17 cellular contexts compared by ENCODE assay signal in the genomic region with DNA sequence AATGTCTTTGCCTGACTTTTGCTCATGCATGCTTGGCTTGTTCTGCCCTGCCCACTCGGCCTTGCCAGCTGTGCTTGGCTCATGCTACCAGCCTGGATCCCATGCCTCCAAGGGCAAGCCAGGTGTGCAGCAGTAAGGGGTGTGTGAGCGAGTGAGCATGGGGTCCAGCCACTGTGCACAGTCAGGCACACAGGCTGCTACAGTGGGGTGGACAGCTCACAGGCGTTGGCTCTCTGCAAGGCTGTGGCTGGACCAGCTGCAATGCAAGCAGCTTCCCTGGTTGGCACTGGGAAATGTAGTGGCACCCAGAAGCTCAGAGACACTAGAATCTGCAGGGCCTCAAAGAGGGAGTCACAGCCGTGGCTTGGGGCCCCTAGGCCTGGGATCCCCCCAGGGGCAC.
DNase-seq lines count a peak whose midpoint lies in the region; ATAC-seq, FAIRE-seq and TF ChIP-seq lines count a peak whose summit lies in the region.
"Had no signal": no experiment of that assay in that cellular context is flagged by ENCODE, and none has a peak within 500 bp of the region (broad histone marks: within the 10 kb centered on the region; RNA-seq: fewer than 3 reads in every experiment).

No MANE protein-coding gene starts in this region.

- WGBS in trophoblast cell (ENCODE audit: extremely low coverage, insufficient coverage, insufficient read length), result no CpG with 5 or more reads among the region's 4 CpGs
- WGBS in GM23248 (ENCODE audit: low coverage in 1 of 2, low lambda C conversion rate in 2 of 2, missing lambda C conversion rate in 2 of 2), 2 experiments, result 4 to 21% methylated on average over 3 to 4 of the region's 4 CpGs

- no peak overlapping the region for H2BK5ac ChIP-seq in trophoblast cell (ENCODE audit: low read depth, low read length, poor library complexity)

- no peaks in the 10 kb centered on the region for H4K20me1 ChIP-seq in GM23248 (ENCODE audit: insufficient read depth)

- H3K9ac ChIP-seq in kidney (ENCODE audit: low read length in 2 of 2) (no peak overlapping the region), trophoblast cell (ENCODE audit: low read length) (no peak overlapping the region), GM23248 (no peak overlapping the region)

- no peak overlapping the region for H3K14ac ChIP-seq in trophoblast cell (ENCODE audit: low read length)

- H3K4me3 ChIP-seq in kidney (ENCODE audit: low read length in 2 of 2) (no peak overlapping the region), trophoblast cell (ENCODE audit: low read depth, low read length) (peak overlapping the region; percentile 56), upper lobe of right lung (no peak overlapping the region), GM23248 (no peak overlapping the region)

- TF ChIP-seq CTCF in kidney (IDR thresholded peaks at IDR 0.05; ENCODE audit: borderline replicate concordance, extremely low read depth, insufficient read depth), result no peak
- TF ChIP-seq CTCF in upper lobe of right lung (IDR thresholded peaks at IDR 0.05), result no peak

- in situ Hi-C loops in GM23248 (cut with MboI), result no loop called here

- H3K79me2 ChIP-seq in trophoblast cell (ENCODE audit: control insufficient read depth, insufficient read depth, low read length, poor library complexity) (no peaks in the 10 kb centered on the region), GM23248 (ENCODE audit: insufficient read depth) (no peaks in the 10 kb centered on the region)

- H4K91ac ChIP-seq in trophoblast cell (ENCODE audit: low read depth, low read length), result no peak overlapping the region

- H3K4me1 ChIP-seq in kidney (ENCODE audit: control insufficient read depth in 1 of 2, insufficient read depth in 1 of 2, low read depth in 1 of 2, low read length in 2 of 2) (no peaks in the 10 kb centered on the region), trophoblast cell (ENCODE audit: control insufficient read depth in 1 of 2, insufficient read depth in 2 of 2, low read length in 2 of 2) (no peaks in the 10 kb centered on the region), upper lobe of right lung (no peaks in the 10 kb centered on the region), GM23248 (ENCODE audit: insufficient read depth) (no peaks in the 10 kb centered on the region)
- H3K4me1 ChIP-seq: Caco-2 had no signal

- H3K4ac ChIP-seq in trophoblast cell (ENCODE audit: low read depth, low read length), result no peak overlapping the region

- no peaks in the 10 kb centered on the region for H3K79me1 ChIP-seq in trophoblast cell (ENCODE audit: low read length)

- no peak overlapping the region for H2AFZ ChIP-seq in trophoblast cell (ENCODE audit: insufficient read depth, low read length, poor library complexity)
- no peak overlapping the region for H2AFZ ChIP-seq in GM23248

- no peak overlapping the region for H2BK12ac ChIP-seq in trophoblast cell (ENCODE audit: low read length)

- H3K27ac ChIP-seq in kidney (ENCODE audit: low read depth in 2 of 2, low read length in 2 of 2) (no peak overlapping the region), trophoblast cell (ENCODE audit: low read depth, low read length) (no peak overlapping the region), upper lobe of right lung (no peak overlapping the region), GM23248 (no peak overlapping the region)
- H3K27ac ChIP-seq: C4-2B had no signal

- H3K36me3 ChIP-seq in kidney (ENCODE audit: control insufficient read depth in 1 of 2, insufficient read depth in 2 of 2, low read length in 2 of 2), result no peaks in the 10 kb centered on the region
- H3K36me3 ChIP-seq in trophoblast cell (ENCODE audit: control insufficient read depth in 1 of 2, insufficient read depth in 2 of 2, low read length in 2 of 2), result no peaks in the 10 kb centered on the region
- no peaks in the 10 kb centered on the region for H3K36me3 ChIP-seq in upper lobe of right lung
- H3K36me3 ChIP-seq in GM23248 (ENCODE audit: low read depth), result no peaks in the 10 kb centered on the region

- H3K9me2 ChIP-seq in GM23248 (ENCODE audit: insufficient read depth), result no peaks in the 10 kb centered on the region

- intact Hi-C loops in kidney (cut with DNase I), result no loop called here
- intact Hi-C loops in upper lobe of right lung (cut with DNase I), result no loop called here

- H3K4me2 ChIP-seq in trophoblast cell (ENCODE audit: low read length) (no peak overlapping the region), GM23248 (ENCODE audit: unreplicated experiment) (no peak overlapping the region)

- H4K12ac ChIP-seq in trophoblast cell (ENCODE audit: low read depth, low read length), result no peak overlapping the region

- no peaks in the 10 kb centered on the region for H3F3A ChIP-seq in GM23248 (ENCODE audit: insufficient read depth)

- H3K18ac ChIP-seq in trophoblast cell (ENCODE audit: low read length), result no peak overlapping the region

- no peak overlapping the region for H4K8ac ChIP-seq in trophoblast cell (ENCODE audit: low read depth, low read length)

- no peak overlapping the region for H2AK5ac ChIP-seq in trophoblast cell (ENCODE audit: low read length)

- ATAC-seq in upper lobe of right lung (peak; percentile 27), HG03095 (IDR thresholded peaks at IDR 0.05; ENCODE audit: unreplicated experiment) (no peak)
- ATAC-seq: HepG2 had no signal

- no peak for FAIRE-seq in kidney (lab: Jason Lieb, UNC)
- FAIRE-seq: A204.1, D721Med, G401.6, GM12891, HepG2 had no signal

- H2BK120ac ChIP-seq in trophoblast cell (ENCODE audit: insufficient read depth, low read length, poor library complexity), result no peak overlapping the region

- H3K27me3 ChIP-seq in trophoblast cell (ENCODE audit: insufficient read depth, low read length), result no peaks in the 10 kb centered on the region
- H3K27me3 ChIP-seq in upper lobe of right lung, result no peaks in the 10 kb centered on the region
- H3K27me3 ChIP-seq in GM23248 (replicated peaks; ENCODE audit: insufficient read depth), result no peaks in the 10 kb centered on the region

- DNase-seq in kidney (peak; percentile 40), trophoblast cell (no peak), upper lobe of right lung (no peak), GM23248 (no peak), foreskin melanocyte (no peak)
- DNase-seq: ACHN; Caco-2; CD4-positive, alpha-beta T cell; GOT3; H9 had no signal

- H3K9me3 ChIP-seq in kidney (ENCODE audit: control insufficient read depth in 1 of 2, low read length in 2 of 2), result no peaks in the 10 kb centered on the region
- H3K9me3 ChIP-seq in trophoblast cell (ENCODE audit: insufficient read depth, low read depth, low read length), result no peaks in the 10 kb centered on the region
- no peaks in the 10 kb centered on the region for H3K9me3 ChIP-seq in upper lobe of right lung
- no peaks in the 10 kb centered on the region for H3K9me3 ChIP-seq in GM23248 (ENCODE audit: low read depth)
- H3K9me3 ChIP-seq: Caco-2 had no signal

- no peak overlapping the region for H3K23ac ChIP-seq in trophoblast cell (ENCODE audit: low read length)
